2 cellular contexts compared by ENCODE assay signal in the genomic region with DNA sequence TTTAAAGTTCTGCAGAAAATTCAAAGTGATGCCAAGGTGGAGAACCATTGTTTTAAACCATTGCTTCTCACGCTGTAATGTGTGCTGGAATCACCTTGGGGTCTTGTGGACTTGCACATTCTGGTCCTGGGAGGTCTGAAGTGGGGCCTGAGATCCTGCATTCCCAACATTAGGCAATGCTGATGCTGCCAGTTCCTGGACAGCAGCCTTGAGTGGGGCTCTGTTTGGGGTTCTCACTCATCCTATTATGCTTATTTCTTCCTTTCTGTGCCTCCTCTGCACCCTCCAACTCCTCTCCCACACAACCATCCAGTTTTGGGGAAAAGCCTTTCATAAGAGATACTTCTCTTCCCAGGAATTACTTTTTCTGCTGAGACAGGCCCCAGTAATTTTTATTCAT.
A peak's percentile ranks its signal among the peaks of the same experiment; 100 is the strongest.
TF ChIP-seq lines count a peak whose summit lies in the region.

No MANE protein-coding gene starts in this region.

TF ChIP-seq in SK-N-SH, 30 proteins besides CTCF, POLR2A, EP300 and RAD21:
- TF ChIP-seq, protein P1, sequence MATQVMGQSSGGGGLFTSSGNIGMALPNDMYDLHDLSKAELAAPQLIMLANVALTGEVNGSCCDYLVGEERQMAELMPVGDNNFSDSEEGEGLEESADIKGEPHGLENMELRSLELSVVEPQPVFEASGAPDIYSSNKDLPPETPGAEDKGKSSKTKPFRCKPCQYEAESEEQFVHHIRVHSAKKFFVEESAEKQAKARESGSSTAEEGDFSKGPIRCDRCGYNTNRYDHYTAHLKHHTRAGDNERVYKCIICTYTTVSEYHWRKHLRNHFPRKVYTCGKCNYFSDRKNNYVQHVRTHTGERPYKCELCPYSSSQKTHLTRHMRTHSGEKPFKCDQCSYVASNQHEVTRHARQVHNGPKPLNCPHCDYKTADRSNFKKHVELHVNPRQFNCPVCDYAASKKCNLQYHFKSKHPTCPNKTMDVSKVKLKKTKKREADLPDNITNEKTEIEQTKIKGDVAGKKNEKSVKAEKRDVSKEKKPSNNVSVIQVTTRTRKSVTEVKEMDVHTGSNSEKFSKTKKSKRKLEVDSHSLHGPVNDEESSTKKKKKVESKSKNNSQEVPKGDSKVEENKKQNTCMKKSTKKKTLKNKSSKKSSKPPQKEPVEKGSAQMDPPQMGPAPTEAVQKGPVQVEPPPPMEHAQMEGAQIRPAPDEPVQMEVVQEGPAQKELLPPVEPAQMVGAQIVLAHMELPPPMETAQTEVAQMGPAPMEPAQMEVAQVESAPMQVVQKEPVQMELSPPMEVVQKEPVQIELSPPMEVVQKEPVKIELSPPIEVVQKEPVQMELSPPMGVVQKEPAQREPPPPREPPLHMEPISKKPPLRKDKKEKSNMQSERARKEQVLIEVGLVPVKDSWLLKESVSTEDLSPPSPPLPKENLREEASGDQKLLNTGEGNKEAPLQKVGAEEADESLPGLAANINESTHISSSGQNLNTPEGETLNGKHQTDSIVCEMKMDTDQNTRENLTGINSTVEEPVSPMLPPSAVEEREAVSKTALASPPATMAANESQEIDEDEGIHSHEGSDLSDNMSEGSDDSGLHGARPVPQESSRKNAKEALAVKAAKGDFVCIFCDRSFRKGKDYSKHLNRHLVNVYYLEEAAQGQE (IDR thresholded peaks at IDR 0.05; ENCODE audit: low read depth, low read length): peak; percentile 69; the same call in 1 of the 2 replicates
- no peak for TF ChIP-seq CHD2 (IDR thresholded peaks at IDR 0.05; ENCODE audit: low read length, partially characterized antibody)

TF ChIP-seq in SK-N-SH treated with all-trans-retinoic acid at 6 μM for 48 hours, 23 proteins besides CTCF, POLR2A, EP300 and RAD21:
- TF ChIP-seq, protein P2, sequence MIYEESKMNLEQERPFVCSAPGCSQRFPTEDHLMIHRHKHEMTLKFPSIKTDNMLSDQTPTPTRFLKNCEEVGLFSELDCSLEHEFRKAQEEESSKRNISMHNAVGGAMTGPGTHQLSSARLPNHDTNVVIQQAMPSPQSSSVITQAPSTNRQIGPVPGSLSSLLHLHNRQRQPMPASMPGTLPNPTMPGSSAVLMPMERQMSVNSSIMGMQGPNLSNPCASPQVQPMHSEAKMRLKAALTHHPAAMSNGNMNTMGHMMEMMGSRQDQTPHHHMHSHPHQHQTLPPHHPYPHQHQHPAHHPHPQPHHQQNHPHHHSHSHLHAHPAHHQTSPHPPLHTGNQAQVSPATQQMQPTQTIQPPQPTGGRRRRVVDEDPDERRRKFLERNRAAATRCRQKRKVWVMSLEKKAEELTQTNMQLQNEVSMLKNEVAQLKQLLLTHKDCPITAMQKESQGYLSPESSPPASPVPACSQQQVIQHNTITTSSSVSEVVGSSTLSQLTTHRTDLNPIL (CRISPR knock-in tag; IDR thresholded peaks at IDR 0.05; ENCODE audit: low read depth): no peak
- TF ChIP-seq, protein P3, sequence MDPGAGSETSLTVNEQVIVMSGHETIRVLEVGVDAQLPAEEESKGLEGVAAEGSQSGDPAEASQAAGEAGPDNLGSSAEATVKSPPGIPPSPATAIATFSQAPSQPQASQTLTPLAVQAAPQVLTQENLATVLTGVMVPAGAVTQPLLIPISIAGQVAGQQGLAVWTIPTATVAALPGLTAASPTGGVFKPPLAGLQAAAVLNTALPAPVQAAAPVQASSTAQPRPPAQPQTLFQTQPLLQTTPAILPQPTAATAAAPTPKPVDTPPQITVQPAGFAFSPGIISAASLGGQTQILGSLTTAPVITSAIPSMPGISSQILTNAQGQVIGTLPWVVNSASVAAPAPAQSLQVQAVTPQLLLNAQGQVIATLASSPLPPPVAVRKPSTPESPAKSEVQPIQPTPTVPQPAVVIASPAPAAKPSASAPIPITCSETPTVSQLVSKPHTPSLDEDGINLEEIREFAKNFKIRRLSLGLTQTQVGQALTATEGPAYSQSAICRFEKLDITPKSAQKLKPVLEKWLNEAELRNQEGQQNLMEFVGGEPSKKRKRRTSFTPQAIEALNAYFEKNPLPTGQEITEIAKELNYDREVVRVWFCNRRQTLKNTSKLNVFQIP (CRISPR knock-in tag; IDR thresholded peaks at IDR 0.05; ENCODE audit: borderline replicate concordance, low read depth): no peak
